ENCODE assay signal across 33 cellular contexts in the genomic region with DNA sequence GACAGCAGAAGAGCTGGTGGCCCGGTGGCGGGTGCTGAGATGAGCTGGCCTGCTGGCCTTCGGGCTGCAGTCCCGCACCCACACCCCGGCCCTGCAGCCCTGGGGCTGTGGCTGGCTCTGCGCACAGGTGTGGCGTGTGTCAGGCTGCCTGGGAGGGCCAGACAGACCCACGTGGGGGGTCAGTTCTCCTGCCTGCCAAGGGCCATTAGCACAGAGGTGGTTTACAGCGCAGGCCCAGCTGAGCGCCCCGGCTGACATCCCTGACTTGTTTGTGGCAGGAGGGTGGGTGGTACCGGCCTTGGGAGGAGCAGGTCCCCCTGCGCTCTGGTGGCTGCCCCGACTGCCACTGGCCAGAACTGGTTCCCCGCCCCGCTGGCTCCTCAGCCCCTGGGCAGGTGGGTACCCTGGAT. TPM values are rescaled to one million over a fixed set of nuclear protein-coding genes. Genes with fewer than 3 reads are reported as not detected.
"Had no signal": no experiment of that assay in that cellular context is flagged by ENCODE, and none has a peak within 500 bp of the region (broad histone marks: within the 10 kb centered on the region; RNA-seq: fewer than 3 reads in every experiment).

No MANE protein-coding gene starts in this region.

- H3K4me3 ChIP-seq: ascending aorta, breast epithelium, cardiac muscle cell, esophagus squamous epithelium, gastroesophageal sphincter, heart right ventricle had no signal

- H3K27ac ChIP-seq: ascending aorta, breast epithelium, cardiac muscle cell, epithelial cell of prostate, esophagus squamous epithelium, gastroesophageal sphincter, heart right ventricle had no signal

- DNase-seq: activated CD4-positive, alpha-beta memory T cell treated with anti-CD3 and anti-CD28 coated beads, Interleukin-2, amount 10 ng/mL, durations not matched to agents 7 days and 5 days; activated CD4-positive, alpha-beta T cell treated with anti-CD3 and anti-CD28 coated beads for 1 hour; activated CD4-positive, alpha-beta T cell treated with anti-CD3 and anti-CD28 coated beads for 4 hours; activated CD4-positive, alpha-beta T cell treated with anti-CD3 and anti-CD28 coated beads, Interleukin-2, amount 10 ng/mL, durations not matched to agents 7 days and 5 days; activated CD4-positive, alpha-beta T cell treated with anti-CD3 and anti-CD28 coated beads, Interleukin-2, amount 50 U/mL, for 4 hours; activated CD8-positive, alpha-beta memory T cell treated with anti-CD3 and anti-CD28 coated beads, Interleukin-2, amount 50 U/mL, for 48 hours; activated gamma-delta T cell; activated naive CD4-positive, alpha-beta T cell; activated naive CD4-positive, alpha-beta T cell treated with anti-CD3 and anti-CD28 coated beads, Interleukin-2, amount 10 ng/mL, durations not matched to agents 7 days and 5 days; activated naive CD8-positive, alpha-beta T cell treated with anti-CD3 and anti-CD28 coated beads, Interleukin-2, amount 10 ng/mL, durations not matched to agents 7 days and 5 days; activated T-cell treated with anti-CD3 and anti-CD28 coated beads for 4 hours; activated T-cell treated with anti-CD3 and anti-CD28 coated beads, Interleukin-2, amount 50 U/mL, for 24 hours; activated T-cell treated with anti-CD3 and anti-CD28 coated beads, Interleukin-2, amount 50 U/mL, for 72 hours; cortex of kidney; dermis blood vessel endothelial cell; effector CD4-positive, alpha-beta T cell; effector memory CD8-positive, alpha-beta T cell; esophagus squamous epithelium; foreskin melanocyte; T-helper 2 cell had no signal

- H3K9me3 ChIP-seq: ascending aorta, breast epithelium, esophagus squamous epithelium, gastroesophageal sphincter, heart right ventricle had no signal

- H3K4me1 ChIP-seq: breast epithelium, heart right ventricle had no signal

- ATAC-seq: activated naive CD4-positive, alpha-beta T cell treated with anti-CD3 and anti-CD28 coated beads, Interleukin-2, amount 50 U/mL, for 72 hours; activated T-cell treated with anti-CD3 and anti-CD28 coated beads, Interleukin-2, amount 50 U/mL, for 72 hours; effector memory CD8-positive, alpha-beta T cell; gastroesophageal sphincter; heart right ventricle had no signal

- FAIRE-seq: colon, endothelial cell of umbilical vein had no signal

- H3K36me3 ChIP-seq: breast epithelium, cardiac muscle cell had no signal

- H3K27me3 ChIP-seq: ascending aorta, breast epithelium, cardiac muscle cell, esophagus squamous epithelium, gastroesophageal sphincter, heart right ventricle had no signal

RNA-seq across cellular contexts. Expression of a gene that starts 9.4 kb away (rescaled TPM):
- total RNA-seq: activated CD4-positive, alpha-beta memory T cell treated with anti-CD3 and anti-CD28 coated beads, Interleukin-2, amount 10 ng/mL, durations not matched to agents 7 days and 5 days; activated naive CD4-positive, alpha-beta T cell treated with anti-CD3 and anti-CD28 coated beads, Interleukin-2, amount 50 U/mL, for 72 hours; activated naive CD8-positive, alpha-beta T cell treated with anti-CD3 and anti-CD28 coated beads, Interleukin-2, amount 10 ng/mL, durations not matched to agents 7 days and 5 days; fibroblast of villous mesenchyme; T-helper 1 cell treated with Interleukin-12 subunit alpha and Interleukin-12 subunit beta and Interleukin-4 antibody, amounts not matched to agents 30 ng/mL and 1 ng/mL, for 36 hours had no signal
- polyA plus RNA-seq: fibroblast of lung had no signal

RNA-seq across cellular contexts. Expression of a gene that starts 30.7 kb away (rescaled TPM):
- total RNA-seq: activated CD4-positive, alpha-beta memory T cell treated with anti-CD3 and anti-CD28 coated beads, Interleukin-2, amount 10 ng/mL, durations not matched to agents 7 days and 5 days; activated CD4-positive, alpha-beta T cell treated with anti-CD3 and anti-CD28 coated beads, Interleukin-2, amount 10 ng/mL, durations not matched to agents 7 days and 5 days; activated naive CD4-positive, alpha-beta T cell treated with anti-CD3 and anti-CD28 coated beads, Interleukin-2, amount 50 U/mL, for 72 hours; activated naive CD8-positive, alpha-beta T cell treated with anti-CD3 and anti-CD28 coated beads, Interleukin-2, amount 10 ng/mL, durations not matched to agents 7 days and 5 days; activated T-cell treated with anti-CD3 and anti-CD28 coated beads, Interleukin-2, amount 50 U/mL, for 72 hours; endothelial cell of umbilical vein; fibroblast of villous mesenchyme; glomerular endothelial cell; T-helper 1 cell treated with Interleukin-12 subunit alpha and Interleukin-12 subunit beta and Interleukin-4 antibody, amounts not matched to agents 30 ng/mL and 1 ng/mL, for 36 hours had no signal
- polyA plus RNA-seq: endothelial cell of umbilical vein, fibroblast of lung had no signal
